In genomic region chr2:55864351-55865084, GRCh38 we compare ENCODE assay signal across 16 cellular contexts. TPM values are rescaled to one million over a fixed set of nuclear protein-coding genes. Genes with fewer than 3 reads are reported as not detected.
A peak's percentile ranks its signal among the peaks of the same experiment; 100 is the strongest.
DNase-seq lines count a peak whose midpoint lies in the region; ATAC-seq, FAIRE-seq and TF ChIP-seq lines count a peak whose summit lies in the region.
"Had no signal": no experiment of that assay in that cellular context is flagged by ENCODE, and none has a peak within 500 bp of the region (broad histone marks: within the 10 kb centered on the region; RNA-seq: fewer than 3 reads in every experiment).

No MANE protein-coding gene starts in this region.

- no peak for ATAC-seq in Right ventricle myocardium inferior
- no peak for ATAC-seq in heart right ventricle
- no peak for ATAC-seq in GM18867 (IDR thresholded peaks at IDR 0.05; ENCODE audit: unreplicated experiment)

- H3K27ac Mint-ChIP-seq in osteocyte (ENCODE audit: unreplicated experiment): peak overlapping the region; percentile 62
- H3K27ac Mint-ChIP-seq: CD8-positive, alpha-beta memory T cell had no signal

- POLR2A ChIA-PET in endothelial cell of umbilical vein (lab: Charles Lee): no interaction called here

- TF ChIP-seq CTCF in heart right ventricle (IDR thresholded peaks at IDR 0.05) (no peak), endothelial cell of umbilical vein (IDR thresholded peaks at IDR 0.05; ENCODE audit: extremely low read depth in 1 of 2, insufficient read depth in 1 of 2, low read depth in 1 of 2, low read length in 2 of 2) (no peak), osteocyte (IDR thresholded peaks at IDR 0.05) (no peak), transverse colon (IDR thresholded peaks at IDR 0.05) (no peak)

- peaks cover 2% of the 10 kb centered on the region for H3K79me2 ChIP-seq in endothelial cell of umbilical vein (ENCODE audit: control insufficient read depth, insufficient read depth, low read length)

- dilution Hi-C loops in endothelial cell of umbilical vein (cut with MboI; ENCODE audit: extremely low pct_ligation_motif_present, low sequenced_read_pairs): no loop called here

- peak; percentile 62 for DNase-seq in Right ventricle myocardium inferior (ENCODE audit: missing footprints)
- no peak for DNase-seq in heart right ventricle
- no peak for DNase-seq in endothelial cell of umbilical vein (ENCODE audit: low read depth, low spot score)
- DNase-seq in osteocyte (ENCODE audit: extremely low spot score, unreplicated experiment): no peak
- DNase-seq in 8988T: no peak
- no peak for DNase-seq in SKM-1 (lab: John Stamatoyannopoulos, UW; ENCODE audit: unreplicated experiment)
- DNase-seq in transverse colon: no peak
- DNase-seq: CD8-positive, alpha-beta memory T cell; DMS79; HCEC 1CT; NCI-H1930; NCI-H526 treated with DMSO at 0.1 percent for 48 hours had no signal

- peak overlapping the region in 1 of 10 donors; percentile 78 for H3K27ac ChIP-seq in heart right ventricle
- H3K27ac ChIP-seq in endothelial cell of umbilical vein (ENCODE audit: insufficient read depth, low read depth, low read length): no peak overlapping the region
- H3K27ac ChIP-seq in transverse colon: no peak overlapping the region
- H3K27ac ChIP-seq: BLaER1 treated with 17β-estradiol and CSF1 and Interleukin-3, amounts not matched to agents 10 nM and 100 nM; HL-60 had no signal

- H3K9me1 ChIP-seq in endothelial cell of umbilical vein (replicated peaks; ENCODE audit: control insufficient read depth, extremely low read depth, insufficient read depth, low read length): no peaks in the 10 kb centered on the region

- TF ChIP-seq POLR2A in endothelial cell of umbilical vein (IDR thresholded peaks at IDR 0.05; ENCODE audit: low read depth, low read length) (peak; percentile 72), transverse colon (IDR thresholded peaks at IDR 0.05) (no peak)

- H3K4me3 Mint-ChIP-seq in osteocyte (ENCODE audit: unreplicated experiment): no peak overlapping the region
- H3K4me3 Mint-ChIP-seq: CD8-positive, alpha-beta memory T cell had no signal

- FAIRE-seq in endothelial cell of umbilical vein (lab: Jason Lieb, UNC): no peak
- FAIRE-seq: D721Med had no signal

- no peaks in the 10 kb centered on the region for H3K9me3 Mint-ChIP-seq in osteocyte (ENCODE audit: unreplicated experiment)
- H3K9me3 Mint-ChIP-seq: CD8-positive, alpha-beta memory T cell had no signal

- no peak overlapping the region for H3K4me2 ChIP-seq in endothelial cell of umbilical vein (ENCODE audit: insufficient read depth, low read length)

- WGBS in heart right ventricle, 2 donors: 88% methylated on average over 6 of the region's 6 CpGs
- 89 to 94% methylated on average over 2 to 6 of the region's 6 CpGs for WGBS in transverse colon (ENCODE audit: low coverage in 1 of 2), 2 donors

- no peaks in the 10 kb centered on the region for H4K20me1 ChIP-seq in endothelial cell of umbilical vein (replicated peaks; ENCODE audit: control insufficient read depth, extremely low read depth, insufficient read depth, low read length)
- H4K20me1 ChIP-seq: BLaER1 treated with 17β-estradiol and CSF1 and Interleukin-3, amounts not matched to agents 10 nM and 100 nM had no signal

- CTCF ChIA-PET in endothelial cell of umbilical vein (lab: Charles Lee): interaction anchor here (0.8 to 1.1 kb wide), 2 partner anchors 14 to 93 kb away, joined by 3 to 5 read pairs; no protein-coding TSS in a partner anchor

- H3K9ac ChIP-seq in endothelial cell of umbilical vein (replicated peaks; ENCODE audit: extremely low read depth, insufficient read depth, low read length): no peak overlapping the region
- H3K9ac ChIP-seq: BLaER1 treated with 17β-estradiol and CSF1 and Interleukin-3, amounts not matched to agents 10 nM and 100 nM had no signal

- no peak overlapping the region for H2AFZ ChIP-seq in endothelial cell of umbilical vein (ENCODE audit: low read depth, low read length)

- peaks cover 0 to 3% (median 0%) of the 10 kb centered on the region in 7 donors for H3K27me3 ChIP-seq in heart right ventricle
- H3K27me3 ChIP-seq in endothelial cell of umbilical vein (ENCODE audit: control insufficient read depth in 2 of 2, insufficient read depth in 2 of 2, low read length in 2 of 2): no peaks in the 10 kb centered on the region
- no peaks in the 10 kb centered on the region for H3K27me3 ChIP-seq in transverse colon
- H3K27me3 ChIP-seq: BLaER1 treated with 17β-estradiol and CSF1 and Interleukin-3, amounts not matched to agents 10 nM and 100 nM had no signal

- intact Hi-C loops in Right ventricle myocardium inferior (cut with DNase I) (no loop called here), heart right ventricle (cut with DNase I) (no loop called here), endothelial cell of umbilical vein (cut with micrococcal nuclease) (loop anchor here (5.0 kb wide), 1 partner anchor 268 kb away; no protein-coding TSS in a partner anchor), transverse colon (cut with DNase I; ENCODE audit: low total_unique reads) (no loop called here)

- no peak for TF ChIP-seq EP300 in transverse colon (IDR thresholded peaks at IDR 0.05; ENCODE audit: low read depth)

- H3K36me3 Mint-ChIP-seq in osteocyte (ENCODE audit: unreplicated experiment): no peaks in the 10 kb centered on the region
- H3K36me3 Mint-ChIP-seq: CD8-positive, alpha-beta memory T cell had no signal

- H3K4me1 ChIP-seq in heart right ventricle: peaks cover 5 to 15% (median 12%) of the 10 kb centered on the region in 9 donors
- peaks cover 56% of the 10 kb centered on the region for H3K4me1 ChIP-seq in endothelial cell of umbilical vein (ENCODE audit: control insufficient read depth, extremely low read depth, insufficient read depth, low read length)
- H3K4me1 ChIP-seq in transverse colon: no peaks in the 10 kb centered on the region

- H3K9me3 ChIP-seq in heart right ventricle (no peaks in the 10 kb centered on the region), endothelial cell of umbilical vein (replicated peaks; ENCODE audit: control insufficient read depth, insufficient read depth, low read length) (no peaks in the 10 kb centered on the region), transverse colon (no peaks in the 10 kb centered on the region)

- no peaks in the 10 kb centered on the region for H3K27me3 Mint-ChIP-seq in osteocyte (ENCODE audit: unreplicated experiment)
- H3K27me3 Mint-ChIP-seq: CD8-positive, alpha-beta memory T cell had no signal

- H3K4me3 ChIP-seq in heart right ventricle (no peak overlapping the region), endothelial cell of umbilical vein (replicated peaks in 1 of 3; ENCODE audit: insufficient read depth in 1 of 3, low read depth in 1 of 3, low read length in 3 of 3) (no peak overlapping the region), transverse colon (no peak overlapping the region)
- H3K4me3 ChIP-seq: BLaER1 treated with 17β-estradiol and CSF1 and Interleukin-3, amounts not matched to agents 10 nM and 100 nM had no signal

- BruUV-seq in endothelial cell of umbilical vein (replicated peaks; lab: Mats Ljungman, UMichigan): no TSS peak

- in situ Hi-C loops in transverse colon (cut with MboI; ENCODE audit: low pct_ligation_motif_present in 1 of 4, low pct_unique_long_range_greater_than_20kb in 1 of 4, low sequenced_read_pairs in 3 of 4): no loop called here

- H3K36me3 ChIP-seq in heart right ventricle (peaks cover 0 to 15% (median 0%) of the 10 kb centered on the region in 9 donors), endothelial cell of umbilical vein (ENCODE audit: control insufficient read depth in 2 of 2, extremely low read depth in 1 of 2, insufficient read depth in 2 of 2, low read length in 2 of 2) (peaks cover 16 to 29% of the 10 kb centered on the region in 2 experiments), transverse colon (no peaks in the 10 kb centered on the region)

- peaks cover 40% of the 10 kb centered on the region for H3K4me1 Mint-ChIP-seq in osteocyte (ENCODE audit: unreplicated experiment)
- H3K4me1 Mint-ChIP-seq: CD8-positive, alpha-beta memory T cell had no signal

TF ChIP-seq in endothelial cell of umbilical vein, 7 proteins besides CTCF, POLR2A, EP300 and RAD21:
- TF ChIP-seq EZH2 (IDR thresholded peaks at IDR 0.05; ENCODE audit: borderline replicate concordance, low read depth, low read length, severe bottlenecking) (no peak), POLR2AphosphoS5 (IDR thresholded peaks at IDR 0.05; ENCODE audit: insufficient read depth, low read depth, low read length) (peak; percentile 66)

RNA-seq across cellular contexts. Expression of gene EFEMP1, which starts 59.1 kb away (rescaled TPM):
- total RNA-seq in Right ventricle myocardium inferior (75.9 TPM), heart right ventricle (100 to 1,000 TPM in 1 of 10 donors, 10 to 100 TPM in 9; 18.6 to 157 (median 32.5) TPM), endothelial cell of umbilical vein (2,354 and 2,981 TPM in 2 replicates), osteocyte (7.4 and 8.3 TPM in 2 replicates), transverse colon (10 to 100 TPM; 12.0 to 34.8 (median 26.5) TPM)
- polyA plus RNA-seq in heart right ventricle (10 to 100 TPM; 15.7 to 46.9 TPM), endothelial cell of umbilical vein (10,356 and 11,813 TPM in 2 replicates)
- 7,787 and 8,501 TPM in 2 replicates for polyA plus RNA-seq in endothelial cell of umbilical vein (2011; cell fraction: cytosol; rRNA removed)
- polyA plus RNA-seq in endothelial cell of umbilical vein (2011; cell fraction: nucleus; rRNA removed): 6,181 and 7,713 TPM in 2 replicates
- 2,631 and 3,819 TPM in 2 replicates for polyA plus RNA-seq in endothelial cell of umbilical vein (2012)
- 9,211 and 9,669 TPM in 2 replicates for polyA minus RNA-seq in endothelial cell of umbilical vein
- polyA minus RNA-seq in endothelial cell of umbilical vein (2011; cell fraction: cytosol; rRNA and poly(A)+ RNA removed): 38.8 TPM
- polyA minus RNA-seq in endothelial cell of umbilical vein (2011; cell fraction: nucleus; rRNA and poly(A)+ RNA removed): 5,639 and 5,640 TPM in 2 replicates
- total RNA-seq: CD8-positive, alpha-beta memory T cell had no signal
- polyA plus RNA-seq: CD8-positive, alpha-beta memory T cell had no signal

Comparison
In these comparisons a context has a peak if more than half of its experiments do, and no peak if none do; other contexts are left out.
1. RNA of gene EFEMP1, which starts 59.1 kb away (total RNA-seq): 2,354 to 2,981 TPM in endothelial cell of umbilical vein; 75.9 TPM in Right ventricle myocardium inferior (single experiment), 18.6 to 157 TPM in heart right ventricle, 12.0 to 34.8 TPM in transverse colon and 7.4 to 8.3 TPM in osteocyte; every median in the first group is over 10 times any median in the second.